1 cellular context compared by ENCODE assay signal in the genomic region with DNA sequence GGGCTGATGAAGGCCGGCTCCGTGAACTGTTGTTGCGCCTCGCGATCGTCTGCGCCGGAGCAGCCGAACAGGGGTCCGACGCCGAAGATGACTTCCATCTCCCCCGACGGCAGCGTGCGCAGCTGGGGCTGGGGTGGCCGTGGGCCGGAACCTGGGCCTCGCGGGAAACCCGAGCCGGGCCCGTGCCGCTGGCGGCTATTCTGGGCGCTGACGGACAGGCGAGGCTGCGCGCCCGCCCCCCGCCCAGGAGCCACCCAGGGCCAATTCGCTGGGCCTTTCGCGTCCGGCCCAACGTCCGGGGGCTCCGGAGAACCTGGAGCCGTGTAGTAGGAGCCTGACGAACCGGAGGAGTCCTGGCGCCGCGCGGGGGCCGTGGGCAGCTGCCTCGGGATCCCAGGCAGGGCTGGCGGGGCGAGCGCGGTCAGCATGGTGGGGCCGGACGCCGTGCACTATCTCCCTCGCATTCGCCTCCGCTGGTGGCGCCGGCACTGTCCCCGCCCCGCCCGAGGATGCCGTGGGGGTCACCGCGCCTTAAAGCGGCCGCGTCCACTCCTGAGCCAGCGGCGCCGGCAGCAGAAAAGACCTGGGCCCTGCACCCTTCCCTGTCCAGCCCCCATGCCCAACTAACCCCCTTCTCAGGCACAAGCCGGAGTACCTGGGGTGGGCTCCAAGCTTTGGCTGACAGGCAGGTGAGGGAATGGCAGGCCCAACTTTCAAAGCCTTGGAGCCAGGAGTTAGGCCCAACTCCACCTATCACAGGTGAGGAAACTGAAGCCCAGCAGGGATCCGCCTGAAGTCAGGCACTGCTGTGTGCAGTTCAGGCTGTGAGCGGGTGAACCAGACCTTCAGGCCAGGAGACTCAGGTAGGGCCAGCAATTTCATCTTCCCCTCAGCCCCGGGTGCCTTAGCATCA.
TF ChIP-seq lines count a peak whose summit lies in the region.

TSS of gene PROB1 (minus strand) at position 451 of the 913 bp plus-strand sequence. CDS start at position 428, 23 bp downstream.

TF ChIP-seq in HCT116, 20 proteins besides CTCF, POLR2A, EP300 and RAD21 (continued from another document):
- TF ChIP-seq, protein P1, sequence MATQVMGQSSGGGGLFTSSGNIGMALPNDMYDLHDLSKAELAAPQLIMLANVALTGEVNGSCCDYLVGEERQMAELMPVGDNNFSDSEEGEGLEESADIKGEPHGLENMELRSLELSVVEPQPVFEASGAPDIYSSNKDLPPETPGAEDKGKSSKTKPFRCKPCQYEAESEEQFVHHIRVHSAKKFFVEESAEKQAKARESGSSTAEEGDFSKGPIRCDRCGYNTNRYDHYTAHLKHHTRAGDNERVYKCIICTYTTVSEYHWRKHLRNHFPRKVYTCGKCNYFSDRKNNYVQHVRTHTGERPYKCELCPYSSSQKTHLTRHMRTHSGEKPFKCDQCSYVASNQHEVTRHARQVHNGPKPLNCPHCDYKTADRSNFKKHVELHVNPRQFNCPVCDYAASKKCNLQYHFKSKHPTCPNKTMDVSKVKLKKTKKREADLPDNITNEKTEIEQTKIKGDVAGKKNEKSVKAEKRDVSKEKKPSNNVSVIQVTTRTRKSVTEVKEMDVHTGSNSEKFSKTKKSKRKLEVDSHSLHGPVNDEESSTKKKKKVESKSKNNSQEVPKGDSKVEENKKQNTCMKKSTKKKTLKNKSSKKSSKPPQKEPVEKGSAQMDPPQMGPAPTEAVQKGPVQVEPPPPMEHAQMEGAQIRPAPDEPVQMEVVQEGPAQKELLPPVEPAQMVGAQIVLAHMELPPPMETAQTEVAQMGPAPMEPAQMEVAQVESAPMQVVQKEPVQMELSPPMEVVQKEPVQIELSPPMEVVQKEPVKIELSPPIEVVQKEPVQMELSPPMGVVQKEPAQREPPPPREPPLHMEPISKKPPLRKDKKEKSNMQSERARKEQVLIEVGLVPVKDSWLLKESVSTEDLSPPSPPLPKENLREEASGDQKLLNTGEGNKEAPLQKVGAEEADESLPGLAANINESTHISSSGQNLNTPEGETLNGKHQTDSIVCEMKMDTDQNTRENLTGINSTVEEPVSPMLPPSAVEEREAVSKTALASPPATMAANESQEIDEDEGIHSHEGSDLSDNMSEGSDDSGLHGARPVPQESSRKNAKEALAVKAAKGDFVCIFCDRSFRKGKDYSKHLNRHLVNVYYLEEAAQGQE (IDR thresholded peaks at IDR 0.05; ENCODE audit: low read depth): no peak
- TF ChIP-seq JUND (IDR thresholded peaks at IDR 0.05): no peak
TF ChIP-seq in HCT116: peak in this region for 0.
